Comparison of ENCODE assay signal across 1 cellular context in genomic region chr4:82865592-82865991, GRCh38.
TF ChIP-seq lines count a peak whose summit lies in the region.

No MANE protein-coding gene starts in this region.

TF ChIP-seq in endothelial cell of umbilical vein, 7 proteins besides CTCF, POLR2A, EP300 and RAD21 (continued from another document):
- TF ChIP-seq MAX (IDR thresholded peaks at IDR 0.05; ENCODE audit: insufficient read depth, insufficient read length) (no peak), EZH2 (IDR thresholded peaks at IDR 0.05; ENCODE audit: borderline replicate concordance, low read depth, low read length, severe bottlenecking) (no peak)
